ENCODE assay signal across 8 cellular contexts in the genomic region with DNA sequence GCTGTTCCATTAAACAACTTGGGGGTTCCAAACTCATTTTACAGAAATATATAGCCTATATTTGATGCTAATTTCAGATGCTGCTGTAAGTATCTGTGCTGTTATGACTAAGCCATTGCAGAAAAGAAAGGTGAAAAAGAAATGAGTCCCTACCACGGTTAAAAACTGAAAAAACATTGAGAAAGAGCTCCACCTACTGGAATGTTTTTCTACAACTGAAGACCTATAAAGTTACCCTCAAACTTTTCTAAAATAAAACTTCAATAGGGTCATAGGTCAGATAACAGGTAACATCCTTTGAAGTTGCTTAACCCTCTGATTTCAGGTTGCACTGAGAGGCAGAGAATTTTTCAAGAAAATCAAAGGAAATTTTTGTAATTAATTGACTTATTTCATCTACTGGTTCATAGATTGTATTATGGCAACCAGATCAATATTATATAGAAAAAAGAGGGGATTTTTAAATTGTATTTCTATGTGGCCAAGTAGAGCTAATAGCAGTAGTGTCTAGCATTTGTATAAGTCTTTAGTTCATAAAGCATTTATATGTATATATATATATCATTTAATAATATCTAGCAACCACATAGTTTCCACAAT.
DNase-seq lines count a peak whose midpoint lies in the region; ATAC-seq, FAIRE-seq and TF ChIP-seq lines count a peak whose summit lies in the region.

No MANE protein-coding gene starts in this region.

- H3K27ac ChIP-seq in K562 (ENCODE audit: extremely low read depth, low read depth, low read length) = no peak overlapping the region

- peak in 2 of 3 experiments; percentile 11 to 39; a peak in 2 of 6 replicates for TF ChIP-seq CTCF in K562 (IDR thresholded peaks at IDR 0.05 in 2 of 3, conservative IDR thresholded peaks at IDR 0.05 in 1 of 3; ENCODE audit: insufficient read depth in 2 of 3, low read depth in 1 of 3, low read length in 3 of 3)

- no peak for TF ChIP-seq EP300 in K562 (IDR thresholded peaks at IDR 0.05; ENCODE audit: low read length)

- H3K27me3 ChIP-seq in K562 (ENCODE audit: control insufficient read depth in 2 of 2, insufficient read depth in 2 of 2, low read length in 2 of 2) = no peaks in the 10 kb centered on the region

- in situ Hi-C loops in K562 (cut with MboI) = no loop called here

- ATAC-seq in GM21786 (IDR thresholded peaks at IDR 0.05; ENCODE audit: unreplicated experiment) = peak; percentile 65
- ATAC-seq in K562 = peak; percentile 63; the same call in 2 of the 3 replicates
- no peak for ATAC-seq in HG03139 (IDR thresholded peaks at IDR 0.05; ENCODE audit: unreplicated experiment)

- no peak overlapping the region for H3K4me3 ChIP-seq in K562

- no peaks in the 10 kb centered on the region for H3K79me2 ChIP-seq in K562 (ENCODE audit: control insufficient read depth, insufficient read depth, low read length)

- no TSS peak for BruUV-seq in K562 (replicated peaks; lab: Mats Ljungman, UMichigan)

- 0% methylated on average over 1 of the region's 1 CpG for WGBS in K562 (ENCODE audit: insufficient coverage, low coverage, missing lambda C conversion rate)

- intact Hi-C loops in K562 (cut with micrococcal nuclease) = no loop called here

- POLR2A ChIA-PET in K562 (lab: Yijun Ruan, JAX) = no interaction called here

- H3K9ac ChIP-seq in K562 (ENCODE audit: insufficient read depth in 1 of 2, low read depth in 2 of 2, low read length in 2 of 2) = no peak overlapping the region

- H3K9me3 ChIP-seq in K562 (replicated peaks; ENCODE audit: control insufficient read depth, insufficient read depth, low read depth, low read length) = no peaks in the 10 kb centered on the region

- no peaks in the 10 kb centered on the region for H3K9me1 ChIP-seq in K562 (ENCODE audit: control insufficient read depth, insufficient read depth, low read length)

- H2AFZ ChIP-seq in K562 (ENCODE audit: low read depth, low read length) = no peak overlapping the region

- TF ChIP-seq POLR2A in K562 (conservative IDR thresholded peaks at IDR 0.05) = no peak

- no peaks in the 10 kb centered on the region for H4K20me1 ChIP-seq in K562 (replicated peaks; ENCODE audit: control insufficient read depth, insufficient read depth, low read length)

- peak; percentile 17 for DNase-seq in GM03348 (ENCODE audit: low spot score)
- peak; percentile 32 for DNase-seq in NAMALWA (ENCODE audit: low spot score)
- DNase-seq in K562 (ENCODE audit: extremely low read depth in 1 of 4, low spot score in 3 of 4) = peak; percentile 7 to 10 (median 10)
- peak; percentile 12 for DNase-seq in pons (ENCODE audit: low spot score)
- DNase-seq in T1000 (lab: John Stamatoyannopoulos, UW) = no peak
- DNase-seq in NCI-H1092 treated with DMSO at 0.1 percent for 48 hours (lab: John Stamatoyannopoulos, UW) = no peak

- H3K4me2 ChIP-seq in K562 (ENCODE audit: insufficient read depth, low read length) = no peak overlapping the region

- CTCF ChIA-PET in K562 (lab: Yijun Ruan, JAX; ENCODE audit: low intra/inter-chr PET ratio) = no interaction called here

- H3K4me1 ChIP-seq in K562 (replicated peaks in 1 of 2; ENCODE audit: control insufficient read depth in 2 of 2, insufficient read depth in 2 of 2, low read length in 2 of 2) = no peaks in the 10 kb centered on the region

- H3K36me3 ChIP-seq in K562 (ENCODE audit: control insufficient read depth, insufficient read depth, low read length) = no peaks in the 10 kb centered on the region

- TF ChIP-seq RAD21 in K562 (CRISPR knock-in tag; conservative IDR thresholded peaks at IDR 0.05 in 1 of 2, IDR thresholded peaks at IDR 0.05 in 1 of 2) = peak in 1 of 2 experiments; percentile 41; a peak in 2 of 4 replicates

- no peak for FAIRE-seq in K562 (lab: Jason Lieb, UNC)

TF ChIP-seq in K562, 482 proteins besides CTCF, POLR2A, EP300 and RAD21:
- TF ChIP-seq NR2C1 (IDR thresholded peaks at IDR 0.05) (0 out of 2 replicates have a peak, but pooled peaks have one; percentile 20), NR2C1 (tag; IDR thresholded peaks at IDR 0.05) (no peak), PRPF4 (IDR thresholded peaks at IDR 0.05; ENCODE audit: insufficient read depth, low read depth, low read length, poor library complexity, severe bottlenecking) (no peak)
- TF ChIP-seq, protein P1, sequence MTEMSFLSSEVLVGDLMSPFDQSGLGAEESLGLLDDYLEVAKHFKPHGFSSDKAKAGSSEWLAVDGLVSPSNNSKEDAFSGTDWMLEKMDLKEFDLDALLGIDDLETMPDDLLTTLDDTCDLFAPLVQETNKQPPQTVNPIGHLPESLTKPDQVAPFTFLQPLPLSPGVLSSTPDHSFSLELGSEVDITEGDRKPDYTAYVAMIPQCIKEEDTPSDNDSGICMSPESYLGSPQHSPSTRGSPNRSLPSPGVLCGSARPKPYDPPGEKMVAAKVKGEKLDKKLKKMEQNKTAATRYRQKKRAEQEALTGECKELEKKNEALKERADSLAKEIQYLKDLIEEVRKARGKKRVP (CRISPR knock-in tag; IDR thresholded peaks at IDR 0.05) = no peak
- TF ChIP-seq, protein P2, sequence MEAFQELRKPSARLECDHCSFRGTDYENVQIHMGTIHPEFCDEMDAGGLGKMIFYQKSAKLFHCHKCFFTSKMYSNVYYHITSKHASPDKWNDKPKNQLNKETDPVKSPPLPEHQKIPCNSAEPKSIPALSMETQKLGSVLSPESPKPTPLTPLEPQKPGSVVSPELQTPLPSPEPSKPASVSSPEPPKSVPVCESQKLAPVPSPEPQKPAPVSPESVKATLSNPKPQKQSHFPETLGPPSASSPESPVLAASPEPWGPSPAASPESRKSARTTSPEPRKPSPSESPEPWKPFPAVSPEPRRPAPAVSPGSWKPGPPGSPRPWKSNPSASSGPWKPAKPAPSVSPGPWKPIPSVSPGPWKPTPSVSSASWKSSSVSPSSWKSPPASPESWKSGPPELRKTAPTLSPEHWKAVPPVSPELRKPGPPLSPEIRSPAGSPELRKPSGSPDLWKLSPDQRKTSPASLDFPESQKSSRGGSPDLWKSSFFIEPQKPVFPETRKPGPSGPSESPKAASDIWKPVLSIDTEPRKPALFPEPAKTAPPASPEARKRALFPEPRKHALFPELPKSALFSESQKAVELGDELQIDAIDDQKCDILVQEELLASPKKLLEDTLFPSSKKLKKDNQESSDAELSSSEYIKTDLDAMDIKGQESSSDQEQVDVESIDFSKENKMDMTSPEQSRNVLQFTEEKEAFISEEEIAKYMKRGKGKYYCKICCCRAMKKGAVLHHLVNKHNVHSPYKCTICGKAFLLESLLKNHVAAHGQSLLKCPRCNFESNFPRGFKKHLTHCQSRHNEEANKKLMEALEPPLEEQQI (IDR thresholded peaks at IDR 0.05) = no peak

Comparison
In these comparisons a context has a peak if more than half of its experiments do, and no peak if none do; other contexts are left out.
1. DNase-seq: peak in GM03348 (single experiment), NAMALWA (single experiment), K562 (4 of 4) and pons (single experiment); none in T1000 (single experiment) and NCI-H1092 treated with DMSO at 0.1 percent for 48 hours (single experiment).